In genomic region chr4:36590343-36590742, GRCh38 we compare ENCODE assay signal across 11 cellular contexts.
"Had no signal": no experiment of that assay in that cellular context is flagged by ENCODE, and none has a peak within 500 bp of the region (broad histone marks: within the 10 kb centered on the region; RNA-seq: fewer than 3 reads in every experiment).

No MANE protein-coding gene starts in this region.

- DNase-seq: GM23248, GOT3, H7, H9, HCEC 1CT, HFFc6 had no signal

- H3K9me3 ChIP-seq: HAP-1 had no signal

- H2AFZ ChIP-seq: GM23248, GM23338 had no signal

- H3K4me2 ChIP-seq: GM23338 had no signal

- H3K36me3 ChIP-seq: HAP-1 had no signal

- H3K4me1 ChIP-seq: HAP-1 had no signal

- H3K9ac ChIP-seq: GM23248 had no signal

- ATAC-seq: GM23338, HCT116 had no signal

- H3K4me3 ChIP-seq: GM23248, GM23338, HAP-1 had no signal

- FAIRE-seq: H1, H54 had no signal

- H3K27ac ChIP-seq: GM23248 had no signal
